ENCODE assay signal across 8 cellular contexts in the genomic region with DNA sequence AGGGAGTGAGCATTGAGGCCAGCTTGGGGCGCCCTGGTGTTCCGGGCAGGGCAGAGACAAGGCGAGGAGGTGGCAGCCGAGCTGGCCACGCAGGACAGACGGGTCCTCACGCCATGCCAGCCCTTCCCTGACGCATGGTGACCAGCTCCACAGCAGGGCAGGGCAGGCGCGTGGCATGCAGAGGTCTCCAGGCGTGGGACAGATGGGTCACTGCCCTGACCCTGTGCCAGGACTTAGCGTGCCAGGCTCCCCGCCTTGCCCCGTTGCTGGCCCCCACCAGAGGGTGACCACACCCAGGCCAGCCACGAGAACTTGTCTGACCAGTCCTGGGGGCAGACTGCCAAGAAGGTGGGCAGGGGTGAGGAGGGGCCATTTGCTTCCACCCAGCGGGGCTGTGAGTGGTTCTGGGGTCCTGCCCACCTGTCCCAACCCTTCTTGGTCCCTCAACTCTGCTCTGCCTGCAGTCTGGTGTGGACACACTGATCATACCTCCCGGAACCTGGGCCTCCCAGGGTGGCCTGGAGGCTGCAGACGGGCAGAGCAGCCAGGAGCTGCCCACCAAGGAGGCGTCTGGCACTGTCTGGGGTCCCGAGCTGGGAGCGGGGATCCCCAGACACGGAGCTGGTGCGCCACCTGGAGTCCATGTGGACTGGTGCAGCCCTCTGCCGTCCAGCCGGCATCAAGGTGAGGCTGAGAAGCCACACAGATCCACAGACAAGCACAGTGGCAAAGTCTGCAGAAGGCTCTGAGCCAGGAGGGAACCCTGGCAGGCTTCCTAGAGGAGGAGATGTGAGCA. TPM values are rescaled to one million over a fixed set of nuclear protein-coding genes. Genes with fewer than 3 reads are reported as not detected.
DNase-seq lines count a peak whose midpoint lies in the region; ATAC-seq, FAIRE-seq and TF ChIP-seq lines count a peak whose summit lies in the region.

A gene (plus strand): TSS at position 446 of the 796 bp plus-strand sequence. CDS start 834 bp downstream, outside the sequence.

- CTCF ChIA-PET in BJ (lab: Yijun Ruan, JAX), result interaction anchor here (0.6 to 4.2 kb wide), 26 partner anchors 10 to 198 kb away, joined by 3 to 37 read pairs (median 5); a partner anchor contains a TSS
- CTCF ChIA-PET in HEK293 (lab: Yijun Ruan, JAX), result interaction anchor here (0.5 to 6.7 kb wide), 31 partner anchors 9 to 439 kb away, joined by 3 to 69 read pairs (median 5); a partner anchor contains a TSS
- CTCF ChIA-PET in endothelial cell of umbilical vein (lab: Charles Lee), result interaction anchor here (0.6 to 6.3 kb wide), 31 partner anchors 10 to 380 kb away, joined by 3 to 63 read pairs (median 5); a partner anchor contains a TSS

- dilution Hi-C loops in endothelial cell of umbilical vein (cut with MboI; ENCODE audit: extremely low pct_ligation_motif_present, low sequenced_read_pairs), result no loop called here

- intact Hi-C loops in endothelial cell of umbilical vein (cut with micrococcal nuclease), result loop anchor here (1.0 to 2.0 kb wide), 3 partner anchors 50 to 181 kb away; a partner anchor contains a TSS

- BruUV-seq in endothelial cell of umbilical vein (replicated peaks; lab: Mats Ljungman, UMichigan), result no TSS peak

- H3K4me2 ChIP-seq in endothelial cell of umbilical vein (ENCODE audit: insufficient read depth, low read length), result no peak within 1 kb of the TSS

- no peaks in the 10 kb centered on the region for H3K79me2 ChIP-seq in endothelial cell of umbilical vein (ENCODE audit: control insufficient read depth, insufficient read depth, low read length)

- TF ChIP-seq CTCF in BJ (IDR thresholded peaks at IDR 0.05; ENCODE audit: insufficient read depth, low read depth, low read length) (peak; percentile 91), HEK293 (tag by site-specific recombination; IDR thresholded peaks at IDR 0.05) (peak; percentile 93), endothelial cell of umbilical vein (IDR thresholded peaks at IDR 0.05; ENCODE audit: extremely low read depth in 1 of 2, insufficient read depth in 1 of 2, low read depth in 1 of 2, low read length in 2 of 2) (peak; percentile 86 to 95)

- DNase-seq in BJ (ENCODE audit: low read depth), result no peak
- peak; percentile 59 for DNase-seq in NT2/D1 (ENCODE audit: low read depth, low spot score)
- peak; percentile 61 for DNase-seq in activated CD8-positive, alpha-beta memory T cell treated with anti-CD3 and anti-CD28 coated beads, Interleukin-2, amount 50 U/mL, for 1 hour (ENCODE audit: extremely low read depth)
- DNase-seq in endothelial cell of umbilical vein (ENCODE audit: low read depth, low spot score), result peak; percentile 68
- peak; percentile 81 for DNase-seq in myocyte (ENCODE audit: low read depth)
- peak; percentile 59 to 70 for DNase-seq in stimulated activated CD8-positive, alpha-beta memory T cell treated with anti-CD3 and anti-CD28 coated beads, Interleukin-7, amount 100 ng/mL, for 4 hours (ENCODE audit: low read depth in 2 of 2)

- POLR2A ChIA-PET in BJ (lab: Charles Lee) (interaction anchor here (0.5 kb wide), 1 partner anchor 22 kb away, joined by 6 read pairs; no protein-coding TSS in a partner anchor), HEK293 (lab: Yijun Ruan, JAX) (interaction anchor here (0.5 to 17.2 kb wide), 10 partner anchors 14 to 193 kb away, joined by 3 to 304 read pairs (median 5); a partner anchor contains a TSS), endothelial cell of umbilical vein (lab: Charles Lee) (interaction anchor here (0.6 kb wide), 2 partner anchors 14 to 24 kb away, joined by 4 to 5 read pairs; a partner anchor contains a TSS)

- TF ChIP-seq POLR2A in endothelial cell of umbilical vein (IDR thresholded peaks at IDR 0.05; ENCODE audit: low read depth, low read length), result no peak

- H3K27me3 ChIP-seq in BJ (ENCODE audit: control insufficient read depth, insufficient read depth, low read length), result no peaks in the 10 kb centered on the region
- peaks cover 9% of the 10 kb centered on the region for H3K27me3 ChIP-seq in NT2/D1 (ENCODE audit: insufficient read depth, insufficient read length)
- H3K27me3 ChIP-seq in endothelial cell of umbilical vein (ENCODE audit: control insufficient read depth in 2 of 2, insufficient read depth in 2 of 2, low read length in 2 of 2), result no peaks in the 10 kb centered on the region

- H3K9me3 ChIP-seq in HEK293 (ENCODE audit: control insufficient read depth, insufficient read depth, low read depth, low read length) (no peaks in the 10 kb centered on the region), NT2/D1 (ENCODE audit: insufficient read depth, low read length) (no peaks in the 10 kb centered on the region), endothelial cell of umbilical vein (replicated peaks; ENCODE audit: control insufficient read depth, insufficient read depth, low read length) (no peaks in the 10 kb centered on the region)

- H3K4me3 ChIP-seq in BJ (ENCODE audit: low read depth, low read length) (no peak within 1 kb of the TSS), HEK293 (ENCODE audit: low read depth, low read length) (no peak within 1 kb of the TSS), NT2/D1 (ENCODE audit: insufficient read length, low read depth) (no peak within 1 kb of the TSS), endothelial cell of umbilical vein (replicated peaks in 1 of 3; ENCODE audit: insufficient read depth in 1 of 3, low read depth in 1 of 3, low read length in 3 of 3) (no peak within 1 kb of the TSS)

- H4K20me1 ChIP-seq in endothelial cell of umbilical vein (replicated peaks; ENCODE audit: control insufficient read depth, extremely low read depth, insufficient read depth, low read length), result no peaks in the 10 kb centered on the region

- H3K36me3 ChIP-seq in BJ (ENCODE audit: control insufficient read depth, insufficient read depth, low read length) (no peaks in the 10 kb centered on the region; the same call in 1 of the 2 replicates), HEK293 (ENCODE audit: control insufficient read depth in 2 of 2, insufficient read depth in 1 of 2, low read length in 2 of 2) (no peaks in the 10 kb centered on the region), NT2/D1 (ENCODE audit: insufficient read depth, insufficient read length, low read length) (no peaks in the 10 kb centered on the region), endothelial cell of umbilical vein (ENCODE audit: control insufficient read depth in 2 of 2, extremely low read depth in 1 of 2, insufficient read depth in 2 of 2, low read length in 2 of 2) (no peaks in the 10 kb centered on the region)

- no peak within 1 kb of the TSS for H2AFZ ChIP-seq in endothelial cell of umbilical vein (ENCODE audit: low read depth, low read length)

- no peak for ATAC-seq in GM21360 (IDR thresholded peaks at IDR 0.05; ENCODE audit: unreplicated experiment)

- H3K9ac ChIP-seq in NT2/D1 (ENCODE audit: insufficient read length, low read depth), result peak within 1 kb of the TSS; percentile 65
- no peak within 1 kb of the TSS for H3K9ac ChIP-seq in endothelial cell of umbilical vein (replicated peaks; ENCODE audit: extremely low read depth, insufficient read depth, low read length)

- no peak within 1 kb of the TSS for H3K27ac ChIP-seq in HEK293 (ENCODE audit: extremely low read depth, low read depth, low read length)
- no peak within 1 kb of the TSS for H3K27ac ChIP-seq in endothelial cell of umbilical vein (ENCODE audit: insufficient read depth, low read depth, low read length)

- FAIRE-seq in endothelial cell of umbilical vein (lab: Jason Lieb, UNC), result peak; percentile 90

- H3K9me1 ChIP-seq in endothelial cell of umbilical vein (replicated peaks; ENCODE audit: control insufficient read depth, extremely low read depth, insufficient read depth, low read length), result no peaks in the 10 kb centered on the region

- H3K4me1 ChIP-seq in HEK293 (ENCODE audit: control insufficient read depth, insufficient read depth, low read length), result peaks cover 4% of the 10 kb centered on the region
- H3K4me1 ChIP-seq in NT2/D1 (ENCODE audit: insufficient read depth, insufficient read length), result peaks cover 40% of the 10 kb centered on the region
- H3K4me1 ChIP-seq in endothelial cell of umbilical vein (ENCODE audit: control insufficient read depth, extremely low read depth, insufficient read depth, low read length), result peaks cover 12% of the 10 kb centered on the region

TF ChIP-seq in HEK293, 187 proteins besides CTCF, POLR2A, EP300 and RAD21 (continues in another document):
- TF ChIP-seq KLF8 (tag by site-specific recombination; IDR thresholded peaks at IDR 0.05), result peak; percentile 51; the same call in 1 of the 2 replicates
- TF ChIP-seq ZSCAN30 (tag by site-specific recombination; IDR thresholded peaks at IDR 0.05), result peak; percentile 92

TF ChIP-seq in endothelial cell of umbilical vein, 7 proteins besides CTCF, POLR2A, EP300 and RAD21:
- TF ChIP-seq EZH2 (IDR thresholded peaks at IDR 0.05; ENCODE audit: borderline replicate concordance, low read depth, low read length, severe bottlenecking) (no peak), FOS (IDR thresholded peaks at IDR 0.05; ENCODE audit: borderline replicate concordance, insufficient read depth, low read length) (no peak), POLR2AphosphoS5 (IDR thresholded peaks at IDR 0.05; ENCODE audit: insufficient read depth, low read depth, low read length) (no peak), GATA2 (IDR thresholded peaks at IDR 0.05; ENCODE audit: insufficient read depth, insufficient read length, low read depth, low read length) (no peak), MYC (IDR thresholded peaks at IDR 0.05; ENCODE audit: low read depth, low read length) (no peak)
- TF ChIP-seq, protein P1, sequence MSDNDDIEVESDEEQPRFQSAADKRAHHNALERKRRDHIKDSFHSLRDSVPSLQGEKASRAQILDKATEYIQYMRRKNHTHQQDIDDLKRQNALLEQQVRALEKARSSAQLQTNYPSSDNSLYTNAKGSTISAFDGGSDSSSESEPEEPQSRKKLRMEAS (IDR thresholded peaks at IDR 0.05; ENCODE audit: insufficient read depth, insufficient read length), result no peak

RNA-seq across cellular contexts. Expression of the gene that starts here (rescaled TPM):
- polyA plus RNA-seq in BJ (2011; rRNA removed), result not detected in 2 replicates
- 0.21 TPM in 1 of 2 replicates, not detected in the other for polyA minus RNA-seq in BJ (2011; rRNA and poly(A)+ RNA removed)
- not detected in 2 replicates for total RNA-seq in endothelial cell of umbilical vein
- polyA plus RNA-seq in endothelial cell of umbilical vein, result not detected in 2 replicates
- polyA plus RNA-seq in endothelial cell of umbilical vein (2011; cell fraction: cytosol; rRNA removed), result not detected in 2 replicates
- not detected in 2 replicates for polyA plus RNA-seq in endothelial cell of umbilical vein (2011; cell fraction: nucleus; rRNA removed)
- polyA plus RNA-seq in endothelial cell of umbilical vein (2012), result 0.09 and 0.11 TPM in 2 replicates
- not detected in 2 replicates for polyA minus RNA-seq in endothelial cell of umbilical vein
- polyA minus RNA-seq in endothelial cell of umbilical vein (2011; cell fraction: cytosol; rRNA and poly(A)+ RNA removed), result not detected
- polyA minus RNA-seq in endothelial cell of umbilical vein (2011; cell fraction: nucleus; rRNA and poly(A)+ RNA removed), result not detected in 2 replicates
- not detected in 2 replicates for total RNA-seq in myocyte
- polyA plus RNA-seq in myocyte (2012), result 0.84 TPM

Comparison
In these comparisons a context has a peak if more than half of its experiments do, and no peak if none do; other contexts are left out.
1. Peak in DNase-seq in endothelial cell of umbilical vein; RNA of the gene not detected or under 1 TPM.
2. Peak in DNase-seq in myocyte; RNA of the gene not detected or under 1 TPM.